19 cellular contexts compared by ENCODE assay signal in the genomic region with DNA sequence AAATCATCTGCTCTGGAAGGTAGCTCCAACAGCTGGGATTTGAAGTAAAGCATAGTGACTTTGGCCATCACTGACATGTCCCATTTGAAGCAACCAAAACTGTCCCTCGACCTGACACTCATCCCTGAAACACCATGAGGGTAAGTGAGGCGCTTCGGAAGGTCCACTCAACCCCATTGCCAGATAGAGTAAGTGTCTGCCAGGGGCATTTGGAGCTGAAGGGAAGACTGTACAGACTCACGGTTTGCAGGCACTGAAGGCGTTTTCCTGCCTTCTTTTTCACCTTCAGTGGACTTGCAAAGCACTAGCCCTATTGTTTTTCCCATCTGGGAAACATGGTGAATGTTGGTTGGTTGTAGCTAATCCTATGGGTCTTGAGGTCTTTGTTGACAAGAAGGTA. TPM values are rescaled to one million over a fixed set of nuclear protein-coding genes. Genes with fewer than 3 reads are reported as not detected.
DNase-seq lines count a peak whose midpoint lies in the region; ATAC-seq and TF ChIP-seq lines count a peak whose summit lies in the region.
"Had no signal": no experiment of that assay in that cellular context is flagged by ENCODE, and none has a peak within 500 bp of the region (broad histone marks: within the 10 kb centered on the region; RNA-seq: fewer than 3 reads in every experiment).

No MANE protein-coding gene starts in this region.

- no peaks in the 10 kb centered on the region for H3K27me3 Mint-ChIP-seq in CD8-positive, alpha-beta T cell (ENCODE audit: low read depth)
- H3K27me3 Mint-ChIP-seq in activated CD8-positive, alpha-beta memory T cell treated with anti-CD3 and anti-CD28 coated beads, Interleukin-2, amount 10 ng/mL, durations not matched to agents 7 days and 5 days: no peaks in the 10 kb centered on the region
- H3K27me3 Mint-ChIP-seq in memory B cell (no peaks in the 10 kb centered on the region), WTC11 (ENCODE audit: low read depth) (no peaks in the 10 kb centered on the region; the same call in 1 of the 2 replicates)

- no peak overlapping the region for H2AFZ ChIP-seq in hepatocyte
- H2AFZ ChIP-seq: parathyroid adenoma had no signal

- peaks cover 19 to 72% (median 50%) of the 10 kb centered on the region in 10 experiments for H3K4me1 ChIP-seq in BLaER1 treated with 17β-estradiol and CSF1 and Interleukin-3, amounts not matched to agents 10 nM and 100 nM
- H3K4me1 ChIP-seq in CD8-positive, alpha-beta T cell (ENCODE audit: insufficient read depth, low read length): peaks cover 97% of the 10 kb centered on the region
- peaks cover 6% of the 10 kb centered on the region for H3K4me1 ChIP-seq in hepatocyte (ENCODE audit: insufficient read depth)
- H3K4me1 ChIP-seq: HAP-1, parathyroid adenoma had no signal

- H3K27ac Mint-ChIP-seq in CD8-positive, alpha-beta T cell: peak overlapping the region; percentile 99
- peak overlapping the region; percentile 96 for H3K27ac Mint-ChIP-seq in activated CD8-positive, alpha-beta memory T cell treated with anti-CD3 and anti-CD28 coated beads, Interleukin-2, amount 10 ng/mL, durations not matched to agents 7 days and 5 days
- H3K27ac Mint-ChIP-seq in memory B cell: peak overlapping the region; percentile 91
- H3K27ac Mint-ChIP-seq in WTC11: no peak overlapping the region

- H3K27me3 ChIP-seq in BLaER1 treated with 17β-estradiol and CSF1 and Interleukin-3, amounts not matched to agents 10 nM and 100 nM: no peaks in the 10 kb centered on the region
- H3K27me3 ChIP-seq in CD8-positive, alpha-beta T cell (ENCODE audit: insufficient read depth, low read length): no peaks in the 10 kb centered on the region
- H3K27me3 ChIP-seq in hepatocyte: no peaks in the 10 kb centered on the region

- intact Hi-C loops in CD8-positive, alpha-beta T cell (cut with DNase I, micrococcal nuclease): no loop called here

- 86% methylated on average over 5 of the region's 5 CpGs for WGBS in hepatocyte (ENCODE audit: low lambda C conversion rate, missing lambda C conversion rate)

- H3K9ac ChIP-seq in BLaER1 treated with 17β-estradiol and CSF1 and Interleukin-3, amounts not matched to agents 10 nM and 100 nM: no peak overlapping the region
- H3K9ac ChIP-seq: parathyroid adenoma had no signal

- peak in 1 of 7 experiments; percentile 16 for DNase-seq in CD8-positive, alpha-beta T cell
- no peak for DNase-seq in activated CD8-positive, alpha-beta memory T cell treated with anti-CD3 and anti-CD28 coated beads, Interleukin-2, amount 10 ng/mL, durations not matched to agents 7 days and 5 days
- DNase-seq in memory B cell (ENCODE audit: low spot score in 2 of 2): no peak
- DNase-seq in hepatocyte (ENCODE audit: low spot score): no peak
- no peak for DNase-seq in activated CD4-positive, CD25-positive, alpha-beta regulatory T cell treated with anti-CD3 and anti-CD28 coated beads, Interleukin-2, amount 50 U/mL, for 72 hours
- DNase-seq in WTC11 (ENCODE audit: low spot score): no peak
- DNase-seq: anterior cingulate cortex, cerebellar nuclear complex, GDM1, IMR-90, MV-4-11, NCI-H2081, NCI-H510A treated with DMSO at 0.1 percent for 48 hours, substantia nigra had no signal

- H3K79me2 ChIP-seq in hepatocyte: no peaks in the 10 kb centered on the region
- H3K79me2 ChIP-seq: parathyroid adenoma had no signal

- TF ChIP-seq CTCF in CD8-positive, alpha-beta T cell (IDR thresholded peaks at IDR 0.05): no peak
- TF ChIP-seq CTCF in hepatocyte (IDR thresholded peaks at IDR 0.05; ENCODE audit: poor library complexity) (no peak), WTC11 (IDR thresholded peaks at IDR 0.05) (no peak)

- H3K36me3 ChIP-seq in BLaER1 treated with 17β-estradiol and CSF1 and Interleukin-3, amounts not matched to agents 10 nM and 100 nM: peaks cover 80 to 100% (median 99%) of the 10 kb centered on the region in 11 experiments
- H3K36me3 ChIP-seq in CD8-positive, alpha-beta T cell (ENCODE audit: insufficient read depth, low read length): peaks cover 26% of the 10 kb centered on the region
- H3K36me3 ChIP-seq in hepatocyte (replicated peaks; ENCODE audit: insufficient read depth, low read depth): no peaks in the 10 kb centered on the region
- H3K36me3 ChIP-seq: HAP-1 had no signal

- H3K9me3 ChIP-seq in BLaER1 treated with 17β-estradiol and CSF1 and Interleukin-3, amounts not matched to agents 10 nM and 100 nM (replicated peaks in 1 of 11): peaks cover 0 to 17% (median 2%) of the 10 kb centered on the region in 11 experiments; a peak in 5 of 22 replicates
- no peaks in the 10 kb centered on the region for H3K9me3 ChIP-seq in CD8-positive, alpha-beta T cell (ENCODE audit: low read length)
- H3K9me3 ChIP-seq in hepatocyte (ENCODE audit: low read depth): no peaks in the 10 kb centered on the region
- H3K9me3 ChIP-seq: HAP-1 had no signal

- H3K27ac ChIP-seq in BLaER1 treated with 17β-estradiol and CSF1 and Interleukin-3, amounts not matched to agents 10 nM and 100 nM: peak overlapping the region in 8 of 11 experiments; percentile 1 to 70 (median 30); a peak in 11 of 22 replicates
- H3K27ac ChIP-seq in CD8-positive, alpha-beta T cell (ENCODE audit: low read depth, low read length): peak overlapping the region; percentile 78
- no peak overlapping the region for H3K27ac ChIP-seq in hepatocyte
- H3K27ac ChIP-seq: parathyroid adenoma had no signal

- H4K20me1 ChIP-seq in BLaER1 treated with 17β-estradiol and CSF1 and Interleukin-3, amounts not matched to agents 10 nM and 100 nM: peaks cover 0 to 50% (median 23%) of the 10 kb centered on the region in 11 experiments; a peak in 16 of 22 replicates
- no peaks in the 10 kb centered on the region for H4K20me1 ChIP-seq in hepatocyte (ENCODE audit: insufficient read depth, poor library complexity, severe bottlenecking)

- no peaks in the 10 kb centered on the region for H3K9me3 Mint-ChIP-seq in CD8-positive, alpha-beta T cell
- no peaks in the 10 kb centered on the region for H3K9me3 Mint-ChIP-seq in activated CD8-positive, alpha-beta memory T cell treated with anti-CD3 and anti-CD28 coated beads, Interleukin-2, amount 10 ng/mL, durations not matched to agents 7 days and 5 days (ENCODE audit: low read depth)
- H3K9me3 Mint-ChIP-seq in memory B cell (no peaks in the 10 kb centered on the region), WTC11 (peaks cover 9% of the 10 kb centered on the region)

- CTCF ChIA-PET in CD8-positive, alpha-beta T cell (lab: Charles Lee): interaction anchor here (1.0 to 20.8 kb wide), 9 partner anchors 10 to 155 kb away, joined by 3 to 494 read pairs (median 6); a partner anchor contains a TSS
- CTCF ChIA-PET in activated CD8-positive, alpha-beta memory T cell treated with anti-CD3 and anti-CD28 coated beads, Interleukin-2, amount 10 ng/mL, durations not matched to agents 7 days and 5 days (lab: Charles Lee): interaction anchor here (0.9 to 12.2 kb wide), 8 partner anchors 12 to 158 kb away, joined by 3 to 207 read pairs (median 12); no protein-coding TSS in a partner anchor
- CTCF ChIA-PET in WTC11 (lab: Charles Lee): interaction anchor here (0.5 to 2.1 kb wide), 2 partner anchors 19 to 270 kb away, joined by 4 to 6 read pairs; no protein-coding TSS in a partner anchor

- H3K4me2 ChIP-seq in BLaER1 treated with 17β-estradiol and CSF1 and Interleukin-3, amounts not matched to agents 10 nM and 100 nM: peak overlapping the region; percentile 11 to 69 (median 46); a peak in 19 of 22 replicates
- H3K4me2 ChIP-seq in hepatocyte: no peak overlapping the region

- H3K4me1 Mint-ChIP-seq in CD8-positive, alpha-beta T cell (ENCODE audit: low read depth): peaks cover 97% of the 10 kb centered on the region
- H3K4me1 Mint-ChIP-seq in activated CD8-positive, alpha-beta memory T cell treated with anti-CD3 and anti-CD28 coated beads, Interleukin-2, amount 10 ng/mL, durations not matched to agents 7 days and 5 days: peaks cover 97% of the 10 kb centered on the region
- H3K4me1 Mint-ChIP-seq in memory B cell (peaks cover 66% of the 10 kb centered on the region), WTC11 (peaks cover 8% of the 10 kb centered on the region)

- POLR2A ChIA-PET in CD8-positive, alpha-beta T cell (lab: Charles Lee): interaction anchor here (0.6 to 45.4 kb wide), 12 partner anchors 13 to 214 kb away, joined by 3 to 1039 read pairs (median 6); a partner anchor contains a TSS
- POLR2A ChIA-PET in WTC11 (lab: Charles Lee): no interaction called here

- no peak overlapping the region for H3K4me3 ChIP-seq in BLaER1 treated with 17β-estradiol and CSF1 and Interleukin-3, amounts not matched to agents 10 nM and 100 nM
- no peak overlapping the region for H3K4me3 ChIP-seq in CD8-positive, alpha-beta T cell (ENCODE audit: low read depth, low read length)
- H3K4me3 ChIP-seq in hepatocyte: no peak overlapping the region
- H3K4me3 ChIP-seq: GM12878, HAP-1, lung had no signal

- ATAC-seq in CD8-positive, alpha-beta T cell: no peak
- no peak for ATAC-seq in activated CD8-positive, alpha-beta memory T cell treated with anti-CD3 and anti-CD28 coated beads, Interleukin-2, amount 10 ng/mL, durations not matched to agents 7 days and 5 days
- ATAC-seq in memory B cell (ENCODE audit: low read depth) (no peak), WTC11 (no peak)
- ATAC-seq: GM12878 had no signal

- peaks cover 92% of the 10 kb centered on the region for H3K36me3 Mint-ChIP-seq in CD8-positive, alpha-beta T cell
- H3K36me3 Mint-ChIP-seq in activated CD8-positive, alpha-beta memory T cell treated with anti-CD3 and anti-CD28 coated beads, Interleukin-2, amount 10 ng/mL, durations not matched to agents 7 days and 5 days: peaks cover 82% of the 10 kb centered on the region
- H3K36me3 Mint-ChIP-seq in memory B cell (peaks cover 50% of the 10 kb centered on the region), WTC11 (no peaks in the 10 kb centered on the region)

- H3K4me3 Mint-ChIP-seq in CD8-positive, alpha-beta T cell: peak overlapping the region; percentile 67
- peak overlapping the region; percentile 48 for H3K4me3 Mint-ChIP-seq in activated CD8-positive, alpha-beta memory T cell treated with anti-CD3 and anti-CD28 coated beads, Interleukin-2, amount 10 ng/mL, durations not matched to agents 7 days and 5 days
- H3K4me3 Mint-ChIP-seq in memory B cell (no peak overlapping the region), WTC11 (no peak overlapping the region)

- H3K9me2 ChIP-seq in hepatocyte (replicated peaks; ENCODE audit: insufficient read depth): no peaks in the 10 kb centered on the region

TF ChIP-seq in WTC11, 78 proteins besides CTCF, POLR2A, EP300 and RAD21 (continues in another document):
- TF ChIP-seq, protein P1, sequence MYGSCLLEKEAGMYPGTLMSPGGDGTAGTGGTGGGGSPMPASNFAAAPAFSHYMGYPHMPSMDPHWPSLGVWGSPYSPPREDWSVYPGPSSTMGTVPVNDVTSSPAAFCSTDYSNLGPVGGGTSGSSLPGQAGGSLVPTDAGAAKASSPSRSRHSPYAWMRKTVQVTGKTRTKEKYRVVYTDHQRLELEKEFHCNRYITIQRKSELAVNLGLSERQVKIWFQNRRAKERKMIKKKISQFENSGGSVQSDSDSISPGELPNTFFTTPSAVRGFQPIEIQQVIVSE (CRISPR knock-in tag; IDR thresholded peaks at IDR 0.05; ENCODE audit: borderline replicate concordance): no peak

RNA-seq across cellular contexts. Expression of a gene that starts 57.6 kb away (rescaled TPM):
- total RNA-seq in CD8-positive, alpha-beta T cell: 100 to 1,000 TPM; 248 TPM
- total RNA-seq in activated CD8-positive, alpha-beta memory T cell treated with anti-CD3 and anti-CD28 coated beads, Interleukin-2, amount 10 ng/mL, durations not matched to agents 7 days and 5 days: 100 to 1,000 TPM; 348 to 374 TPM
- 0.16 and 0.47 TPM in 2 replicates for total RNA-seq in hepatocyte
- polyA plus RNA-seq in hepatocyte: 0.16 and 0.52 TPM in 2 replicates
- 1.9 to 2.4 TPM (median 2.3 TPM) in 3 replicates for total RNA-seq in WTC11 (2021)
- total RNA-seq: IMR-90 had no signal
- polyA plus RNA-seq: IMR-90 had no signal

Comparison
In these comparisons a context has a peak if more than half of its experiments do, and no peak if none do; other contexts are left out.
1. H3K4me3 Mint-ChIP-seq: peak in CD8-positive, alpha-beta T cell (single experiment) and activated CD8-positive, alpha-beta memory T cell treated with anti-CD3 and anti-CD28 coated beads, Interleukin-2, amount 10 ng/mL, durations not matched to agents 7 days and 5 days (single experiment); none in memory B cell (single experiment) and WTC11 (single experiment).
2. RNA of a gene that starts 57.6 kb away (total RNA-seq): 348 to 374 TPM in activated CD8-positive, alpha-beta memory T cell treated with anti-CD3 and anti-CD28 coated beads, Interleukin-2, amount 10 ng/mL, durations not matched to agents 7 days and 5 days and 248 TPM in CD8-positive, alpha-beta T cell; 1.9 to 2.4 TPM in WTC11 and 0.16 to 0.47 TPM in hepatocyte; every median in the first group is over 10 times any median in the second.